1 cellular context compared by ENCODE assay signal in the genomic region with DNA sequence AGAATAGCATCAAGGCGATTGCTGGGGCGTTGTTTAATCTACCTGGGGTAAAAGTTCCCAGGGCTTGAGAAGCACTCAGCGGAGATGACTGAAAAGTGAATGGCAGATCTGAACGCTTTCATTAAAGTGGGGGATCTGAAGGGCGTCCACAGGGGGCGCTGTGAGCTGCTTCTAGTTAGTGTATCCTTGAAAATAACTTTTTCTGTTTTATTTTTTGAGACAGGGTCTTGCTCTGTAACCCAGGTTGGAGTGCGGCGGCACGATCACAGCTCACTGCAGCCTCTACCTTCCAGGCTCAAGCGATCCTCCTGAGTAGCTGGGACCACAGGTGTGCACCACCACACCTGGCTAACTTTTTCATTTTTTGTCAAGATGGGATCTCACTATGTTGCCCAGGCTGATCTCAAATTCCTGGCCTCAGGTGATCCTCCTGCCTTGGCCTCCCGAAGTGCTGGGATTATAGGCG.
TF ChIP-seq lines count a peak whose summit lies in the region.

No MANE protein-coding gene starts in this region.

TF ChIP-seq in SK-N-SH treated with all-trans-retinoic acid at 6 μM for 48 hours, 23 proteins besides CTCF, POLR2A, EP300 and RAD21 (continued from another document):
- TF ChIP-seq, protein P1, sequence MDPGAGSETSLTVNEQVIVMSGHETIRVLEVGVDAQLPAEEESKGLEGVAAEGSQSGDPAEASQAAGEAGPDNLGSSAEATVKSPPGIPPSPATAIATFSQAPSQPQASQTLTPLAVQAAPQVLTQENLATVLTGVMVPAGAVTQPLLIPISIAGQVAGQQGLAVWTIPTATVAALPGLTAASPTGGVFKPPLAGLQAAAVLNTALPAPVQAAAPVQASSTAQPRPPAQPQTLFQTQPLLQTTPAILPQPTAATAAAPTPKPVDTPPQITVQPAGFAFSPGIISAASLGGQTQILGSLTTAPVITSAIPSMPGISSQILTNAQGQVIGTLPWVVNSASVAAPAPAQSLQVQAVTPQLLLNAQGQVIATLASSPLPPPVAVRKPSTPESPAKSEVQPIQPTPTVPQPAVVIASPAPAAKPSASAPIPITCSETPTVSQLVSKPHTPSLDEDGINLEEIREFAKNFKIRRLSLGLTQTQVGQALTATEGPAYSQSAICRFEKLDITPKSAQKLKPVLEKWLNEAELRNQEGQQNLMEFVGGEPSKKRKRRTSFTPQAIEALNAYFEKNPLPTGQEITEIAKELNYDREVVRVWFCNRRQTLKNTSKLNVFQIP (CRISPR knock-in tag; IDR thresholded peaks at IDR 0.05; ENCODE audit: borderline replicate concordance, low read depth) = no peak
- TF ChIP-seq SNAI2 (CRISPR knock-in tag; IDR thresholded peaks at IDR 0.05) (no peak), PATZ1 (CRISPR knock-in tag; IDR thresholded peaks at IDR 0.05; ENCODE audit: borderline replicate concordance) (no peak), ISL1 (CRISPR knock-in tag; IDR thresholded peaks at IDR 0.05) (no peak), PPARA (CRISPR knock-in tag; IDR thresholded peaks at IDR 0.05; ENCODE audit: borderline replicate concordance) (no peak), ZNF8 (CRISPR knock-in tag; IDR thresholded peaks at IDR 0.05) (no peak), GLIS3 (CRISPR knock-in tag; IDR thresholded peaks at IDR 0.05) (no peak), TCF4 (CRISPR knock-in tag; IDR thresholded peaks at IDR 0.05; ENCODE audit: borderline replicate concordance) (no peak), OSR1 (CRISPR knock-in tag; IDR thresholded peaks at IDR 0.05) (no peak), BACH2 (CRISPR knock-in tag; IDR thresholded peaks at IDR 0.05; ENCODE audit: borderline replicate concordance) (no peak)
TF ChIP-seq in SK-N-SH treated with all-trans-retinoic acid at 6 μM for 48 hours: peak in this region for 0.
